In genomic region chr3:10247679-10248183, GRCh38 we compare ENCODE assay signal across 8 cellular contexts. TPM values are rescaled to one million over a fixed set of nuclear protein-coding genes. Genes with fewer than 3 reads are reported as not detected.
A peak's percentile ranks its signal among the peaks of the same experiment; 100 is the strongest.
DNase-seq lines count a peak whose midpoint lies in the region; ATAC-seq and TF ChIP-seq lines count a peak whose summit lies in the region.

No MANE protein-coding gene starts in this region.

- peak overlapping the region; percentile 56 to 70 for H3K27ac ChIP-seq in liver (ENCODE audit: low read depth in 1 of 2, low read length in 2 of 2)
- peak overlapping the region; percentile 77 to 88 for H3K27ac ChIP-seq in thoracic aorta

- no peak for TF ChIP-seq RAD21 in liver (IDR thresholded peaks at IDR 0.05)

- peak overlapping the region; percentile 92 for H3K4me3 Mint-ChIP-seq in activated CD4-positive, alpha-beta T cell treated with anti-CD3 and anti-CD28 coated beads, Interleukin-2, amount 10 ng/mL, durations not matched to agents 24 days and 14 days
- H3K4me3 Mint-ChIP-seq in activated naive CD8-positive, alpha-beta T cell treated with anti-CD3 and anti-CD28 coated beads for 36 hours = peak overlapping the region; percentile 73

- 59% methylated on average over 14 of the region's 14 CpGs for WGBS in liver

- no peak overlapping the region for H3K9ac ChIP-seq in liver (ENCODE audit: low read depth in 1 of 2, low read length in 2 of 2)

- H3K27me3 ChIP-seq in liver (ENCODE audit: control insufficient read depth in 4 of 4, insufficient read depth in 4 of 4, low read length in 3 of 4) = no peaks in the 10 kb centered on the region
- H3K27me3 ChIP-seq in thoracic aorta (replicated peaks; ENCODE audit: insufficient read depth) = no peaks in the 10 kb centered on the region

- H3K9me3 ChIP-seq in liver (ENCODE audit: control insufficient read depth in 4 of 4, low read length in 3 of 4) = peaks cover 0 to 10% (median 2%) of the 10 kb centered on the region in 4 donors
- no peaks in the 10 kb centered on the region for H3K9me3 ChIP-seq in thoracic aorta

- H3K9me3 Mint-ChIP-seq in activated CD4-positive, alpha-beta T cell treated with anti-CD3 and anti-CD28 coated beads, Interleukin-2, amount 10 ng/mL, durations not matched to agents 24 days and 14 days = peaks cover 20% of the 10 kb centered on the region
- peaks cover 27% of the 10 kb centered on the region for H3K9me3 Mint-ChIP-seq in activated naive CD8-positive, alpha-beta T cell treated with anti-CD3 and anti-CD28 coated beads for 36 hours

- H3K27ac Mint-ChIP-seq in activated CD4-positive, alpha-beta T cell treated with anti-CD3 and anti-CD28 coated beads, Interleukin-2, amount 10 ng/mL, durations not matched to agents 24 days and 14 days = peak overlapping the region; percentile 97
- peak overlapping the region; percentile 91 for H3K27ac Mint-ChIP-seq in activated naive CD8-positive, alpha-beta T cell treated with anti-CD3 and anti-CD28 coated beads for 36 hours

- H3K4me1 Mint-ChIP-seq in activated CD4-positive, alpha-beta T cell treated with anti-CD3 and anti-CD28 coated beads, Interleukin-2, amount 10 ng/mL, durations not matched to agents 24 days and 14 days = peaks cover 49% of the 10 kb centered on the region
- H3K4me1 Mint-ChIP-seq in activated naive CD8-positive, alpha-beta T cell treated with anti-CD3 and anti-CD28 coated beads for 36 hours = peaks cover 46% of the 10 kb centered on the region

- intact Hi-C loops in activated CD4-positive, alpha-beta T cell treated with anti-CD3 and anti-CD28 coated beads, Interleukin-2, amount 10 ng/mL, durations not matched to agents 24 days and 14 days (cut with micrococcal nuclease) = loop anchor here (2.0 to 10.0 kb wide), 5 partner anchors 83 to 851 kb away; partner anchors contain the start of genes CRELD1, IRAK2, JAGN1 and RPUSD3

- H3K36me3 Mint-ChIP-seq in activated CD4-positive, alpha-beta T cell treated with anti-CD3 and anti-CD28 coated beads, Interleukin-2, amount 10 ng/mL, durations not matched to agents 24 days and 14 days (ENCODE audit: low read depth) = peaks cover 71% of the 10 kb centered on the region
- peaks cover 79% of the 10 kb centered on the region for H3K36me3 Mint-ChIP-seq in activated naive CD8-positive, alpha-beta T cell treated with anti-CD3 and anti-CD28 coated beads for 36 hours

- H3K4me3 ChIP-seq in liver (ENCODE audit: low read depth in 1 of 3, low read length in 3 of 3) (peak overlapping the region; percentile 72 to 90 (median 78)), thoracic aorta (peak overlapping the region; percentile 88)

- no peak for DNase-seq in activated CD4-positive, alpha-beta T cell treated with anti-CD3 and anti-CD28 coated beads, Interleukin-2, amount 10 ng/mL, durations not matched to agents 24 days and 14 days
- no peak for DNase-seq in activated CD4-positive, alpha-beta T cell treated with anti-CD3 and anti-CD28 coated beads for 1 hour
- DNase-seq in activated naive CD8-positive, alpha-beta T cell treated with anti-CD3 and anti-CD28 coated beads for 36 hours = no peak
- no peak for DNase-seq in thoracic aorta (ENCODE audit: low spot score)
- no peak for DNase-seq in activated CD4-positive, alpha-beta T cell treated with anti-CD3 and anti-CD28 coated beads, Interleukin-2, amount 50 U/mL, for 48 hours

- no peaks in the 10 kb centered on the region for H3K27me3 Mint-ChIP-seq in activated CD4-positive, alpha-beta T cell treated with anti-CD3 and anti-CD28 coated beads, Interleukin-2, amount 10 ng/mL, durations not matched to agents 24 days and 14 days
- no peaks in the 10 kb centered on the region for H3K27me3 Mint-ChIP-seq in activated naive CD8-positive, alpha-beta T cell treated with anti-CD3 and anti-CD28 coated beads for 36 hours

- ATAC-seq in thoracic aorta (ENCODE audit: insufficient number of reproducible peaks, low FRiP score, low read depth) = peak; percentile 17
- ATAC-seq in GM21825 (IDR thresholded peaks at IDR 0.05; ENCODE audit: unreplicated experiment) = no peak
- no peak for ATAC-seq in HG02884 (IDR thresholded peaks at IDR 0.05; ENCODE audit: unreplicated experiment)

- H3K4me1 ChIP-seq in liver (ENCODE audit: control insufficient read depth in 4 of 4, insufficient read depth in 4 of 4, low read length in 3 of 4) (peaks cover 2 to 25% (median 14%) of the 10 kb centered on the region in 4 donors), thoracic aorta (ENCODE audit: control insufficient read depth in 1 of 2, low read depth in 2 of 2) (peaks cover 16 to 32% of the 10 kb centered on the region in 2 donors)

- TF ChIP-seq CTCF in liver (IDR thresholded peaks at IDR 0.05; ENCODE audit: low read depth, low read length, missing input control) = no peak
- no peak for TF ChIP-seq CTCF in thoracic aorta (IDR thresholded peaks at IDR 0.05)

- H3K36me3 ChIP-seq in liver (ENCODE audit: control insufficient read depth in 4 of 4, insufficient read depth in 3 of 4, low read depth in 1 of 4, low read length in 3 of 4) (peaks cover 0 to 11% (median 9%) of the 10 kb centered on the region in 4 donors), thoracic aorta (peaks cover 5% of the 10 kb centered on the region)

TF ChIP-seq in liver, 16 proteins besides CTCF, POLR2A, EP300 and RAD21:
- TF ChIP-seq HNF4G (IDR thresholded peaks at IDR 0.05) (no peak), FOXA1 (IDR thresholded peaks at IDR 0.05) (no peak), ATF3 (IDR thresholded peaks at IDR 0.05) (no peak), ZBTB33 (IDR thresholded peaks at IDR 0.05) (no peak), SP1 (IDR thresholded peaks at IDR 0.05) (no peak), YY1 (IDR thresholded peaks at IDR 0.05) (no peak), GABPA (IDR thresholded peaks at IDR 0.05 in 1 of 2, conservative IDR thresholded peaks at IDR 0.05 in 1 of 2) (no peak), RXRA (IDR thresholded peaks at IDR 0.05) (no peak), HNF4A (conservative IDR thresholded peaks at IDR 0.05) (no peak), REST (IDR thresholded peaks at IDR 0.05) (no peak), EGR1 (IDR thresholded peaks at IDR 0.05; ENCODE audit: low read depth in 2 of 2) (no peak), NR2F2 (IDR thresholded peaks at IDR 0.05) (no peak)

RNA-seq across cellular contexts. Expression of gene TATDN2, which starts 0.5 kb away (rescaled TPM):
- 70.9 and 74.4 TPM in 2 replicates for total RNA-seq in activated CD4-positive, alpha-beta T cell treated with anti-CD3 and anti-CD28 coated beads, Interleukin-2, amount 10 ng/mL, durations not matched to agents 24 days and 14 days
- total RNA-seq in activated naive CD8-positive, alpha-beta T cell treated with anti-CD3 and anti-CD28 coated beads for 36 hours = 10 to 100 TPM; 41.6 to 48.5 TPM
- total RNA-seq in liver (10 to 100 TPM in 1 of 2 donors, 1 to 10 TPM in 1; 9.8 to 14.2 TPM), thoracic aorta (10 to 100 TPM; 29.5 to 38.7 TPM)
- 1 to 10 TPM; 3.7 to 8.3 TPM for polyA plus RNA-seq in liver

RNA-seq across cellular contexts. Expression of gene GHRL, which starts 45.0 kb away (rescaled TPM):
- 0.43 and 1.3 TPM in 2 replicates for total RNA-seq in activated CD4-positive, alpha-beta T cell treated with anti-CD3 and anti-CD28 coated beads, Interleukin-2, amount 10 ng/mL, durations not matched to agents 24 days and 14 days
- under 1 TPM; 0.38 to 0.41 TPM for total RNA-seq in activated naive CD8-positive, alpha-beta T cell treated with anti-CD3 and anti-CD28 coated beads for 36 hours
- total RNA-seq in liver (1 to 10 TPM in 1 of 2 donors, under 1 TPM in 1; 0.08 to 1.3 TPM), thoracic aorta (1 to 10 TPM in 1 of 2 donors, under 1 TPM in 1; 0.54 to 3.0 TPM)
- under 1 TPM; 0.17 to 0.38 TPM for polyA plus RNA-seq in liver
